In genomic region chr14:37585101-37585479, GRCh38 we compare ENCODE assay signal across 1 cellular context.
A peak's percentile ranks its signal among the peaks of the same experiment; 100 is the strongest.
TF ChIP-seq lines count a peak whose summit lies in the region.

No MANE protein-coding gene starts in this region.

TF ChIP-seq in K562, 482 proteins besides CTCF, POLR2A, EP300 and RAD21:
- TF ChIP-seq, protein P1, sequence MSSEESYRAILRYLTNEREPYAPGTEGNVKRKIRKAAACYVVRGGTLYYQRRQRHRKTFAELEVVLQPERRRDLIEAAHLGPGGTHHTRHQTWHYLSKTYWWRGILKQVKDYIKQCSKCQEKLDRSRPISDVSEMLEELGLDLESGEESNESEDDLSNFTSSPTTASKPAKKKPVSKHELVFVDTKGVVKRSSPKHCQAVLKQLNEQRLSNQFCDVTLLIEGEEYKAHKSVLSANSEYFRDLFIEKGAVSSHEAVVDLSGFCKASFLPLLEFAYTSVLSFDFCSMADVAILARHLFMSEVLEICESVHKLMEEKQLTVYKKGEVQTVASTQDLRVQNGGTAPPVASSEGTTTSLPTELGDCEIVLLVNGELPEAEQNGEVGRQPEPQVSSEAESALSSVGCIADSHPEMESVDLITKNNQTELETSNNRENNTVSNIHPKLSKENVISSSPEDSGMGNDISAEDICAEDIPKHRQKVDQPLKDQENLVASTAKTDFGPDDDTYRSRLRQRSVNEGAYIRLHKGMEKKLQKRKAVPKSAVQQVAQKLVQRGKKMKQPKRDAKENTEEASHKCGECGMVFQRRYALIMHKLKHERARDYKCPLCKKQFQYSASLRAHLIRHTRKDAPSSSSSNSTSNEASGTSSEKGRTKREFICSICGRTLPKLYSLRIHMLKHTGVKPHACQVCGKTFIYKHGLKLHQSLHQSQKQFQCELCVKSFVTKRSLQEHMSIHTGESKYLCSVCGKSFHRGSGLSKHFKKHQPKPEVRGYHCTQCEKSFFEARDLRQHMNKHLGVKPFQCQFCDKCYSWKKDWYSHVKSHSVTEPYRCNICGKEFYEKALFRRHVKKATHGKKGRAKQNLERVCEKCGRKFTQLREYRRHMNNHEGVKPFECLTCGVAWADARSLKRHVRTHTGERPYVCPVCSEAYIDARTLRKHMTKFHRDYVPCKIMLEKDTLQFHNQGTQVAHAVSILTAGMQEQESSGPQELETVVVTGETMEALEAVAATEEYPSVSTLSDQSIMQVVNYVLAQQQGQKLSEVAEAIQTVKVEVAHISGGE (CRISPR knock-in tag; IDR thresholded peaks at IDR 0.05): peak in 1 of 3 experiments; percentile 28; a peak in 1 of 6 replicates
- TF ChIP-seq KHSRP (IDR thresholded peaks at IDR 0.05): no peak
- TF ChIP-seq, protein P2, sequence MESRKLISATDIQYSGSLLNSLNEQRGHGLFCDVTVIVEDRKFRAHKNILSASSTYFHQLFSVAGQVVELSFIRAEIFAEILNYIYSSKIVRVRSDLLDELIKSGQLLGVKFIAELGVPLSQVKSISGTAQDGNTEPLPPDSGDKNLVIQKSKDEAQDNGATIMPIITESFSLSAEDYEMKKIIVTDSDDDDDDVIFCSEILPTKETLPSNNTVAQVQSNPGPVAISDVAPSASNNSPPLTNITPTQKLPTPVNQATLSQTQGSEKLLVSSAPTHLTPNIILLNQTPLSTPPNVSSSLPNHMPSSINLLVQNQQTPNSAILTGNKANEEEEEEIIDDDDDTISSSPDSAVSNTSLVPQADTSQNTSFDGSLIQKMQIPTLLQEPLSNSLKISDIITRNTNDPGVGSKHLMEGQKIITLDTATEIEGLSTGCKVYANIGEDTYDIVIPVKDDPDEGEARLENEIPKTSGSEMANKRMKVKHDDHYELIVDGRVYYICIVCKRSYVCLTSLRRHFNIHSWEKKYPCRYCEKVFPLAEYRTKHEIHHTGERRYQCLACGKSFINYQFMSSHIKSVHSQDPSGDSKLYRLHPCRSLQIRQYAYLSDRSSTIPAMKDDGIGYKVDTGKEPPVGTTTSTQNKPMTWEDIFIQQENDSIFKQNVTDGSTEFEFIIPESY (CRISPR knock-in tag; IDR thresholded peaks at IDR 0.05): peak; percentile 42; the same call in 1 of the 2 replicates
